8 cellular contexts compared by ENCODE assay signal in genomic region chr15:58988011-58988785, GRCh38. TPM values are rescaled to one million over a fixed set of nuclear protein-coding genes. Genes with fewer than 3 reads are reported as not detected.
DNase-seq lines count a peak whose midpoint lies in the region; ATAC-seq and TF ChIP-seq lines count a peak whose summit lies in the region.

No MANE protein-coding gene starts in this region.

- H3K27ac ChIP-seq in angular gyrus (ENCODE audit: low read depth, low read length) = peak overlapping the region; percentile 83
- H3K27ac ChIP-seq in right cardiac atrium (ENCODE audit: low read length) = peak overlapping the region; percentile 85
- H3K27ac ChIP-seq in psoas muscle = peak overlapping the region; percentile 89
- peak overlapping the region; percentile 91 for H3K27ac ChIP-seq in vagina

- H3K36me3 ChIP-seq in ES-I3 (ENCODE audit: insufficient read depth, low read length) (no peaks in the 10 kb centered on the region), psoas muscle (ENCODE audit: insufficient read depth in 1 of 2, low read depth in 1 of 2) (peaks cover 4 to 16% of the 10 kb centered on the region in 2 donors), vagina (no peaks in the 10 kb centered on the region)

- no peak for TF ChIP-seq POLR2A in vagina (IDR thresholded peaks at IDR 0.05)

- peak; percentile 42 for ATAC-seq in GM21576 (IDR thresholded peaks at IDR 0.05; ENCODE audit: unreplicated experiment)
- ATAC-seq in right cardiac atrium = peak; percentile 87 to 93
- peak; percentile 80 to 90 (median 85) for ATAC-seq in psoas muscle

- H3K27me3 ChIP-seq in right cardiac atrium (ENCODE audit: control insufficient read depth, insufficient read depth) (no peaks in the 10 kb centered on the region), psoas muscle (ENCODE audit: insufficient read depth in 3 of 3, low read length in 2 of 3) (no peaks in the 10 kb centered on the region), vagina (no peaks in the 10 kb centered on the region)

- peak overlapping the region; percentile 92 for H3K4me3 ChIP-seq in Jurkat, Clone E6-1 (ENCODE audit: low read length)
- peak overlapping the region; percentile 71 for H3K4me3 ChIP-seq in right cardiac atrium (ENCODE audit: low read length)
- peak overlapping the region; percentile 75 for H3K4me3 ChIP-seq in psoas muscle
- peak overlapping the region; percentile 80 to 88 for H3K4me3 ChIP-seq in vagina

- intact Hi-C loops in right cardiac atrium (cut with DNase I) (loop anchor here in 2 of 4 donors (10.0 kb wide), 2 partner anchors 97 to 507 kb away; no protein-coding TSS in a partner anchor), psoas muscle (cut with DNase I) (loop anchor here (5.0 to 10.0 kb wide), 2 partner anchors 69 to 187 kb away; no protein-coding TSS in a partner anchor), vagina (cut with DNase I) (loop anchor here (5.0 kb wide), 1 partner anchor 514 kb away; no protein-coding TSS in a partner anchor)

- H3K9me3 ChIP-seq in ES-I3 (ENCODE audit: control insufficient read depth, insufficient read depth, low read length) (no peaks in the 10 kb centered on the region), right cardiac atrium (ENCODE audit: control insufficient read depth, low read length) (no peaks in the 10 kb centered on the region), psoas muscle (no peaks in the 10 kb centered on the region), vagina (no peaks in the 10 kb centered on the region)

- WGBS in right cardiac atrium = under 1% methylated on average over 36 of the region's 36 CpGs
- 0 to 1% (median 1%) methylated on average over 36 of the region's 36 CpGs for WGBS in psoas muscle, 3 donors

- DNase-seq in Jurkat, Clone E6-1 (ENCODE audit: low read depth, low spot score) = peak; percentile 22
- peak; percentile 36 for DNase-seq in SW480 (ENCODE audit: low spot score)
- DNase-seq in right cardiac atrium = peak; percentile 77 to 91 (median 90)
- DNase-seq in psoas muscle = peak; percentile 74 to 82
- DNase-seq in vagina (ENCODE audit: extremely low spot score in 2 of 2) = peak in 1 of 2 donors; percentile 87

- H3K4me1 ChIP-seq in ES-I3 (ENCODE audit: insufficient read depth, low read length) = peaks cover 3% of the 10 kb centered on the region; the same call in 1 of the 2 replicates
- H3K4me1 ChIP-seq in right cardiac atrium (ENCODE audit: control insufficient read depth, insufficient read depth, low read length) = no peaks in the 10 kb centered on the region
- H3K4me1 ChIP-seq in psoas muscle = peaks cover 28% of the 10 kb centered on the region
- H3K4me1 ChIP-seq in vagina = peaks cover 31% of the 10 kb centered on the region

- TF ChIP-seq CTCF in psoas muscle (IDR thresholded peaks at IDR 0.05) (no peak), vagina (IDR thresholded peaks at IDR 0.05) (no peak)

- H3K9ac ChIP-seq in ES-I3 (ENCODE audit: low read depth, low read length) = peak overlapping the region; percentile 96

RNA-seq across cellular contexts. Expression of gene RNF111, which starts 0.7 kb away (rescaled TPM):
- 18.4 TPM for polyA plus RNA-seq in Jurkat, Clone E6-1 (2012; ENCODE audit: insufficient read depth, insufficient read length)
- total RNA-seq in right cardiac atrium (10 to 100 TPM; 22.6 to 29.4 (median 25.0) TPM), psoas muscle (10 to 100 TPM; 18.3 to 26.9 (median 23.2) TPM), vagina (35.6 TPM)
- polyA plus RNA-seq in right cardiac atrium (8.0 TPM), psoas muscle (10 to 100 TPM in 1 of 3 donors, 1 to 10 TPM in 2; 8.3 to 17.2 (median 8.9) TPM)

RNA-seq across cellular contexts. Expression of gene SLTM, which starts 54.7 kb away (rescaled TPM):
- 127 TPM for polyA plus RNA-seq in Jurkat, Clone E6-1 (2012; ENCODE audit: insufficient read depth, insufficient read length)
- 10 to 100 TPM; 44.0 to 69.3 (median 55.0) TPM for total RNA-seq in right cardiac atrium
- 43.7 TPM for polyA plus RNA-seq in right cardiac atrium
- total RNA-seq in psoas muscle = 10 to 100 TPM; 32.6 to 63.6 (median 40.5) TPM
- 10 to 100 TPM; 35.5 to 67.4 (median 54.2) TPM for polyA plus RNA-seq in psoas muscle
- 76.9 TPM for total RNA-seq in vagina
